ENCODE assay signal across 1 cellular context in the genomic region with DNA sequence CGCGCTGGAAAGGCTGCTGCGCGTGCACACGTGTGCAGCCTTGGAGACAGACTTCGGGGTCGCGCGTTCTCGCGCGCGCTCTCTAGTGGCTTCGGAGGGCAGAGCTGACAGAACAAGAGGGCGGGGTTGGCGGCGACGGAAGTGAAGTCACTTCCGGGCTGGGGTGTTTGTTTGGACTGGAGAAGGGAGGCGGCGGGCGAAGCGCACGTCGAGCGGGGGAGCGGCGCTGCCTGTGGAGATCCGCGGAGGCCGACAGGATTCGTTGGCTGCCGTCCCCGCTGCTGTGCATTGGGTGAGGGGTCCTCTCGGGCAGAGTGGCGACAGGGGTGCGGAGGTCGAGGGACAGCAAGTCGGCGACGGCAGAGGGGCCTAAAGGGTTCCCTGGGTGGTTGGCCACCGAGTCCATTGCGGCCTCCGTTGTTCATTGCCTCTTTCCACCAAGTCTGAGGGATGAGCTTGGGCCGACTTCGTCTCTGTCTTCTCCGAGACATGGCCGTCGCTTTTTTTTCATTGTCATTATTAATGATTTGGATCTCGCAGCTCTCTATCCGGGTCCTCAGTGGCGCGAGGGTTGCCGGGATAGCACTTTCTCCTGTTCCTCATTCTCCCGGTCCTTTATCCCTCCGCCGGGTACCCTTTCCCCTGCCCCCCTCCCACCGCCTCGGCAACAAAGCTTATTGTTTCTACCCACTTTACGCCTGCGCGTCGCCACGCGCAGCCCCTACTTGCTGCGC.
TF ChIP-seq lines count a peak whose summit lies in the region.

A gene with protein sequence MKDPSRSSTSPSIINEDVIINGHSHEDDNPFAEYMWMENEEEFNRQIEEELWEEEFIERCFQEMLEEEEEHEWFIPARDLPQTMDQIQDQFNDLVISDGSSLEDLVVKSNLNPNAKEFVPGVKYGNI (plus strand): TSS at position 166 of the 734 bp plus-strand sequence. CDS start 21,931 bp downstream, outside the sequence.

TF ChIP-seq in HepG2, 621 proteins besides CTCF, POLR2A, EP300 and RAD21 (continued from another document and continues in another):
- peak; percentile 75 for TF ChIP-seq ZNF543 (CRISPR knock-in tag; IDR thresholded peaks at IDR 0.05)
- TF ChIP-seq ARID2 (CRISPR knock-in tag; IDR thresholded peaks at IDR 0.05; ENCODE audit: borderline replicate concordance), result 0 out of 2 replicates have a peak, but pooled peaks have one; percentile 22
- TF ChIP-seq ZNF570 (CRISPR knock-in tag; IDR thresholded peaks at IDR 0.05; ENCODE audit: borderline replicate concordance), result no peak
- peak; percentile 88 for TF ChIP-seq ZNF556 (CRISPR knock-in tag; IDR thresholded peaks at IDR 0.05; ENCODE audit: borderline replicate concordance)
- TF ChIP-seq, protein P1, sequence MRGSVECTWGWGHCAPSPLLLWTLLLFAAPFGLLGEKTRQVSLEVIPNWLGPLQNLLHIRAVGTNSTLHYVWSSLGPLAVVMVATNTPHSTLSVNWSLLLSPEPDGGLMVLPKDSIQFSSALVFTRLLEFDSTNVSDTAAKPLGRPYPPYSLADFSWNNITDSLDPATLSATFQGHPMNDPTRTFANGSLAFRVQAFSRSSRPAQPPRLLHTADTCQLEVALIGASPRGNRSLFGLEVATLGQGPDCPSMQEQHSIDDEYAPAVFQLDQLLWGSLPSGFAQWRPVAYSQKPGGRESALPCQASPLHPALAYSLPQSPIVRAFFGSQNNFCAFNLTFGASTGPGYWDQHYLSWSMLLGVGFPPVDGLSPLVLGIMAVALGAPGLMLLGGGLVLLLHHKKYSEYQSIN (CRISPR knock-in tag; IDR thresholded peaks at IDR 0.05; ENCODE audit: borderline replicate concordance), result no peak
- TF ChIP-seq, protein P2, sequence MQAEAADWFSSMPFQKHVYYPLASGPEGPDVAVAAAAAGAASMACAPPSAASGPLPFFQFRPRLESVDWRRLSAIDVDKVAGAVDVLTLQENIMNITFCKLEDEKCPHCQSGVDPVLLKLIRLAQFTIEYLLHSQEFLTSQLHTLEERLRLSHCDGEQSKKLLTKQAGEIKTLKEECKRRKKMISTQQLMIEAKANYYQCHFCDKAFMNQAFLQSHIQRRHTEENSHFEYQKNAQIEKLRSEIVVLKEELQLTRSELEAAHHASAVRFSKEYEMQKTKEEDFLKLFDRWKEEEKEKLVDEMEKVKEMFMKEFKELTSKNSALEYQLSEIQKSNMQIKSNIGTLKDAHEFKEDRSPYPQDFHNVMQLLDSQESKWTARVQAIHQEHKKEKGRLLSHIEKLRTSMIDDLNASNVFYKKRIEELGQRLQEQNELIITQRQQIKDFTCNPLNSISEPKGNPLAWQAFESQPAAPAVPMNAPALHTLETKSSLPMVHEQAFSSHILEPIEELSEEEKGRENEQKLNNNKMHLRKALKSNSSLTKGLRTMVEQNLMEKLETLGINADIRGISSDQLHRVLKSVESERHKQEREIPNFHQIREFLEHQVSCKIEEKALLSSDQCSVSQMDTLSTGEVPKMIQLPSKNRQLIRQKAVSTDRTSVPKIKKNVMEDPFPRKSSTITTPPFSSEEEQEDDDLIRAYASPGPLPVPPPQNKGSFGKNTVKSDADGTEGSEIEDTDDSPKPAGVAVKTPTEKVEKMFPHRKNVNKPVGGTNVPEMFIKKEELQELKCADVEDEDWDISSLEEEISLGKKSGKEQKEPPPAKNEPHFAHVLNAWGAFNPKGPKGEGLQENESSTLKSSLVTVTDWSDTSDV (CRISPR knock-in tag; IDR thresholded peaks at IDR 0.05), result no peak
- TF ChIP-seq SNAPC2 (CRISPR knock-in tag; IDR thresholded peaks at IDR 0.05), result 0 out of 2 replicates have a peak, but pooled peaks have one; percentile 74
- TF ChIP-seq, protein P3, sequence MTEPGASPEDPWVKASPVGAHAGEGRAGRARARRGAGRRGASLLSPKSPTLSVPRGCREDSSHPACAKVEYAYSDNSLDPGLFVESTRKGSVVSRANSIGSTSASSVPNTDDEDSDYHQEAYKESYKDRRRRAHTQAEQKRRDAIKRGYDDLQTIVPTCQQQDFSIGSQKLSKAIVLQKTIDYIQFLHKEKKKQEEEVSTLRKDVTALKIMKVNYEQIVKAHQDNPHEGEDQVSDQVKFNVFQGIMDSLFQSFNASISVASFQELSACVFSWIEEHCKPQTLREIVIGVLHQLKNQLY (CRISPR knock-in tag; IDR thresholded peaks at IDR 0.05), result no peak; the same call in 1 of the 2 replicates
- TF ChIP-seq, protein P4, sequence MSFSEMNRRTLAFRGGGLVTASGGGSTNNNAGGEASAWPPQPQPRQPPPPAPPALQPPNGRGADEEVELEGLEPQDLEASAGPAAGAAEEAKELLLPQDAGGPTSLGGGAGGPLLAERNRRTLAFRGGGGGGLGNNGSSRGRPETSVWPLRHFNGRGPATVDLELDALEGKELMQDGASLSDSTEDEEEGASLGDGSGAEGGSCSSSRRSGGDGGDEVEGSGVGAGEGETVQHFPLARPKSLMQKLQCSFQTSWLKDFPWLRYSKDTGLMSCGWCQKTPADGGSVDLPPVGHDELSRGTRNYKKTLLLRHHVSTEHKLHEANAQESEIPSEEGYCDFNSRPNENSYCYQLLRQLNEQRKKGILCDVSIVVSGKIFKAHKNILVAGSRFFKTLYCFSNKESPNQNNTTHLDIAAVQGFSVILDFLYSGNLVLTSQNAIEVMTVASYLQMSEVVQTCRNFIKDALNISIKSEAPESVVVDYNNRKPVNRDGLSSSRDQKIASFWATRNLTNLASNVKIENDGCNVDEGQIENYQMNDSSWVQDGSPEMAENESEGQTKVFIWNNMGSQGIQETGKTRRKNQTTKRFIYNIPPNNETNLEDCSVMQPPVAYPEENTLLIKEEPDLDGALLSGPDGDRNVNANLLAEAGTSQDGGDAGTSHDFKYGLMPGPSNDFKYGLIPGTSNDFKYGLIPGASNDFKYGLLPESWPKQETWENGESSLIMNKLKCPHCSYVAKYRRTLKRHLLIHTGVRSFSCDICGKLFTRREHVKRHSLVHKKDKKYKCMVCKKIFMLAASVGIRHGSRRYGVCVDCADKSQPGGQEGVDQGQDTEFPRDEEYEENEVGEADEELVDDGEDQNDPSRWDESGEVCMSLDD (CRISPR knock-in tag; IDR thresholded peaks at IDR 0.05; ENCODE audit: borderline replicate concordance), result no peak
- 0 out of 2 replicates have a peak, but pooled peaks have one; percentile 7 for TF ChIP-seq KDM3A (CRISPR knock-in tag; IDR thresholded peaks at IDR 0.05; ENCODE audit: low read depth)
- TF ChIP-seq ZNF619 (CRISPR knock-in tag; IDR thresholded peaks at IDR 0.05), result 0 out of 2 replicates have a peak, but pooled peaks have one; percentile 23
- TF ChIP-seq, protein P5, sequence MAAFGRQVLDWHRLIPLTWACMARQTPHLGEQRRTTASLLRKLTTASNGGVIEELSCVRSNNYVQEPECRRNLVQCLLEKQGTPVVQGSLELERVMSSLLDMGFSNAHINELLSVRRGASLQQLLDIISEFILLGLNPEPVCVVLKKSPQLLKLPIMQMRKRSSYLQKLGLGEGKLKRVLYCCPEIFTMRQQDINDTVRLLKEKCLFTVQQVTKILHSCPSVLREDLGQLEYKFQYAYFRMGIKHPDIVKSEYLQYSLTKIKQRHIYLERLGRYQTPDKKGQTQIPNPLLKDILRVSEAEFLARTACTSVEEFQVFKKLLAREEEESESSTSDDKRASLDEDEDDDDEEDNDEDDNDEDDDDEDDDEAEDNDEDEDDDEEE (CRISPR knock-in tag; IDR thresholded peaks at IDR 0.05), result no peak; the same call in 1 of the 2 replicates
- TF ChIP-seq PTBP1 (IDR thresholded peaks at IDR 0.05; ENCODE audit: low read depth, low read length, poor library complexity, severe bottlenecking), result no peak
- peak; percentile 55; the same call in 1 of the 2 replicates for TF ChIP-seq ZNF101 (CRISPR knock-in tag; IDR thresholded peaks at IDR 0.05; ENCODE audit: borderline replicate concordance, low read depth)
- TF ChIP-seq ZNF264 (CRISPR knock-in tag; IDR thresholded peaks at IDR 0.05), result 0 out of 2 replicates have a peak, but pooled peaks have one; percentile 45
- TF ChIP-seq, protein P6, sequence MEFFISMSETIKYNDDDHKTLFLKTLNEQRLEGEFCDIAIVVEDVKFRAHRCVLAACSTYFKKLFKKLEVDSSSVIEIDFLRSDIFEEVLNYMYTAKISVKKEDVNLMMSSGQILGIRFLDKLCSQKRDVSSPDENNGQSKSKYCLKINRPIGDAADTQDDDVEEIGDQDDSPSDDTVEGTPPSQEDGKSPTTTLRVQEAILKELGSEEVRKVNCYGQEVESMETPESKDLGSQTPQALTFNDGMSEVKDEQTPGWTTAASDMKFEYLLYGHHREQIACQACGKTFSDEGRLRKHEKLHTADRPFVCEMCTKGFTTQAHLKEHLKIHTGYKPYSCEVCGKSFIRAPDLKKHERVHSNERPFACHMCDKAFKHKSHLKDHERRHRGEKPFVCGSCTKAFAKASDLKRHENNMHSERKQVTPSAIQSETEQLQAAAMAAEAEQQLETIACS (CRISPR knock-in tag; IDR thresholded peaks at IDR 0.05), result peak; percentile 100
- TF ChIP-seq RFX5 (IDR thresholded peaks at IDR 0.05; ENCODE audit: low read depth, low read length), result peak; percentile 24; the same call in 1 of the 2 replicates
- peak; percentile 91 for TF ChIP-seq POLR2G (IDR thresholded peaks at IDR 0.05; ENCODE audit: low read depth, low read length)
- peak; percentile 62; the same call in 1 of the 2 replicates for TF ChIP-seq HDAC2 (CRISPR knock-in tag; IDR thresholded peaks at IDR 0.05)
- TF ChIP-seq HMG20A (CRISPR knock-in tag; IDR thresholded peaks at IDR 0.05; ENCODE audit: borderline replicate concordance), result peak; percentile 11; the same call in 1 of the 2 replicates
- TF ChIP-seq, protein P7, sequence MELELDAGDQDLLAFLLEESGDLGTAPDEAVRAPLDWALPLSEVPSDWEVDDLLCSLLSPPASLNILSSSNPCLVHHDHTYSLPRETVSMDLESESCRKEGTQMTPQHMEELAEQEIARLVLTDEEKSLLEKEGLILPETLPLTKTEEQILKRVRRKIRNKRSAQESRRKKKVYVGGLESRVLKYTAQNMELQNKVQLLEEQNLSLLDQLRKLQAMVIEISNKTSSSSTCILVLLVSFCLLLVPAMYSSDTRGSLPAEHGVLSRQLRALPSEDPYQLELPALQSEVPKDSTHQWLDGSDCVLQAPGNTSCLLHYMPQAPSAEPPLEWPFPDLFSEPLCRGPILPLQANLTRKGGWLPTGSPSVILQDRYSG (CRISPR knock-in tag; IDR thresholded peaks at IDR 0.05), result 0 out of 2 replicates have a peak, but pooled peaks have one; percentile 37
- TF ChIP-seq, protein P8, sequence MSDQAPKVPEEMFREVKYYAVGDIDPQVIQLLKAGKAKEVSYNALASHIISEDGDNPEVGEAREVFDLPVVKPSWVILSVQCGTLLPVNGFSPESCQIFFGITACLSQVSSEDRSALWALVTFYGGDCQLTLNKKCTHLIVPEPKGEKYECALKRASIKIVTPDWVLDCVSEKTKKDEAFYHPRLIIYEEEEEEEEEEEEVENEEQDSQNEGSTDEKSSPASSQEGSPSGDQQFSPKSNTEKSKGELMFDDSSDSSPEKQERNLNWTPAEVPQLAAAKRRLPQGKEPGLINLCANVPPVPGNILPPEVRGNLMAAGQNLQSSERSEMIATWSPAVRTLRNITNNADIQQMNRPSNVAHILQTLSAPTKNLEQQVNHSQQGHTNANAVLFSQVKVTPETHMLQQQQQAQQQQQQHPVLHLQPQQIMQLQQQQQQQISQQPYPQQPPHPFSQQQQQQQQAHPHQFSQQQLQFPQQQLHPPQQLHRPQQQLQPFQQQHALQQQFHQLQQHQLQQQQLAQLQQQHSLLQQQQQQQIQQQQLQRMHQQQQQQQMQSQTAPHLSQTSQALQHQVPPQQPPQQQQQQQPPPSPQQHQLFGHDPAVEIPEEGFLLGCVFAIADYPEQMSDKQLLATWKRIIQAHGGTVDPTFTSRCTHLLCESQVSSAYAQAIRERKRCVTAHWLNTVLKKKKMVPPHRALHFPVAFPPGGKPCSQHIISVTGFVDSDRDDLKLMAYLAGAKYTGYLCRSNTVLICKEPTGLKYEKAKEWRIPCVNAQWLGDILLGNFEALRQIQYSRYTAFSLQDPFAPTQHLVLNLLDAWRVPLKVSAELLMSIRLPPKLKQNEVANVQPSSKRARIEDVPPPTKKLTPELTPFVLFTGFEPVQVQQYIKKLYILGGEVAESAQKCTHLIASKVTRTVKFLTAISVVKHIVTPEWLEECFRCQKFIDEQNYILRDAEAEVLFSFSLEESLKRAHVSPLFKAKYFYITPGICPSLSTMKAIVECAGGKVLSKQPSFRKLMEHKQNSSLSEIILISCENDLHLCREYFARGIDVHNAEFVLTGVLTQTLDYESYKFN (CRISPR knock-in tag; conservative IDR thresholded peaks at IDR 0.05), result peak; percentile 55
- TF ChIP-seq ZNF569 (CRISPR knock-in tag; IDR thresholded peaks at IDR 0.05; ENCODE audit: borderline replicate concordance), result no peak
- TF ChIP-seq, protein P9, sequence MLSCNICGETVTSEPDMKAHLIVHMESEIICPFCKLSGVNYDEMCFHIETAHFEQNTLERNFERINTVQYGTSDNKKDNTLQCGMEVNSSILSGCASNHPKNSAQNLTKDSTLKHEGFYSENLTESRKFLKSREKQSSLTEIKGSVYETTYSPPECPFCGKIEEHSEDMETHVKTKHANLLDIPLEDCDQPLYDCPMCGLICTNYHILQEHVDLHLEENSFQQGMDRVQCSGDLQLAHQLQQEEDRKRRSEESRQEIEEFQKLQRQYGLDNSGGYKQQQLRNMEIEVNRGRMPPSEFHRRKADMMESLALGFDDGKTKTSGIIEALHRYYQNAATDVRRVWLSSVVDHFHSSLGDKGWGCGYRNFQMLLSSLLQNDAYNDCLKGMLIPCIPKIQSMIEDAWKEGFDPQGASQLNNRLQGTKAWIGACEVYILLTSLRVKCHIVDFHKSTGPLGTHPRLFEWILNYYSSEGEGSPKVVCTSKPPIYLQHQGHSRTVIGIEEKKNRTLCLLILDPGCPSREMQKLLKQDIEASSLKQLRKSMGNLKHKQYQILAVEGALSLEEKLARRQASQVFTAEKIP (CRISPR knock-in tag; IDR thresholded peaks at IDR 0.05; ENCODE audit: borderline replicate concordance), result no peak
- TF ChIP-seq, protein P10, sequence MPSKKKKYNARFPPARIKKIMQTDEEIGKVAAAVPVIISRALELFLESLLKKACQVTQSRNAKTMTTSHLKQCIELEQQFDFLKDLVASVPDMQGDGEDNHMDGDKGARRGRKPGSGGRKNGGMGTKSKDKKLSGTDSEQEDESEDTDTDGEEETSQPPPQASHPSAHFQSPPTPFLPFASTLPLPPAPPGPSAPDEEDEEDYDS (CRISPR knock-in tag; IDR thresholded peaks at IDR 0.05), result peak; percentile 83
- no peak for TF ChIP-seq DNMT3B (CRISPR knock-in tag; conservative IDR thresholded peaks at IDR 0.05)
- TF ChIP-seq, protein P11, sequence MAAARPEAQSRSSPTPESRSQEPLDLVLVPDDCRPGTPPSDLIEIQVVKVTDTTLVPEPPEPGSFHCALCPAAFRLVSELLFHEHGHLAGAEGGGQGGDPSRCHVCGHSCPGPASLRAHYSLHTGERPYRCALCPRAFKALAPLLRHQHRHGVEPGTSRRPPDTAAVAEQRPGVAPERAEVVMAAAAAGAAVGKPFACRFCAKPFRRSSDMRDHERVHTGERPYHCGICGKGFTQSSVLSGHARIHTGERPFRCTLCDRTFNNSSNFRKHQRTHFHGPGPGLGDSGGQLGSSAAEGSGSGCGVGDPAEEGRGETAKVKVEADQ (CRISPR knock-in tag; IDR thresholded peaks at IDR 0.05; ENCODE audit: borderline replicate concordance), result peak; percentile 80; the same call in 1 of the 2 replicates
- peak; percentile 80 for TF ChIP-seq GATAD1 (CRISPR knock-in tag; IDR thresholded peaks at IDR 0.05)
- TF ChIP-seq ZFAT (CRISPR knock-in tag; conservative IDR thresholded peaks at IDR 0.05), result no peak
- TF ChIP-seq ZFYVE20 (CRISPR knock-in tag; IDR thresholded peaks at IDR 0.05; ENCODE audit: borderline replicate concordance, low read depth), result no peak
- TF ChIP-seq, protein P12, sequence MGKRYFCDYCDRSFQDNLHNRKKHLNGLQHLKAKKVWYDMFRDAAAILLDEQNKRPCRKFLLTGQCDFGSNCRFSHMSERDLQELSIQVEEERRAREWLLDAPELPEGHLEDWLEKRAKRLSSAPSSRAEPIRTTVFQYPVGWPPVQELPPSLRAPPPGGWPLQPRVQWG (CRISPR knock-in tag; IDR thresholded peaks at IDR 0.05; ENCODE audit: borderline replicate concordance, low read depth), result no peak
- no peak; the same call in 1 of the 2 replicates for TF ChIP-seq ZNF678 (CRISPR knock-in tag; IDR thresholded peaks at IDR 0.05)
